ENCODE assay signal across 8 cellular contexts in genomic region chr11:65492637-65493366, GRCh38. TPM values are rescaled to one million over a fixed set of nuclear protein-coding genes. Genes with fewer than 3 reads are reported as not detected.
DNase-seq lines count a peak whose midpoint lies in the region; ATAC-seq and TF ChIP-seq lines count a peak whose summit lies in the region.

No MANE protein-coding gene starts in this region.

- no peaks in the 10 kb centered on the region for H3K27me3 ChIP-seq in heart right ventricle

- H3K27ac Mint-ChIP-seq in activated T-helper 17 cell treated with anti-CD3 and anti-CD28 coated beads, Interleukin-2, amount 50 U/mL, for 72 hours = peak overlapping the region; percentile 99

- peak overlapping the region; percentile 88 to 100 (median 99) for H3K27ac ChIP-seq in heart right ventricle

- peak overlapping the region; percentile 90 for H3K4me3 Mint-ChIP-seq in activated T-helper 17 cell treated with anti-CD3 and anti-CD28 coated beads, Interleukin-2, amount 50 U/mL, for 72 hours

- intact Hi-C loops in heart right ventricle (cut with DNase I) = loop anchor here in 1 of 10 donors (2.0 kb wide), 1 partner anchor 14 kb away; no protein-coding TSS in a partner anchor
- intact Hi-C loops in sciatic nerve (cut with DNase I) = no loop called here

- no peaks in the 10 kb centered on the region for H3K9me3 ChIP-seq in heart right ventricle

- H3K27me3 Mint-ChIP-seq in activated T-helper 17 cell treated with anti-CD3 and anti-CD28 coated beads, Interleukin-2, amount 50 U/mL, for 72 hours = no peaks in the 10 kb centered on the region

- 16 to 25% methylated on average over 6 of the region's 6 CpGs for WGBS in heart right ventricle, 2 donors

- H3K36me3 ChIP-seq in heart right ventricle = no peaks in the 10 kb centered on the region

- DNase-seq in activated CD4-positive, CD25-positive, alpha-beta regulatory T cell (lab: John Stamatoyannopoulos, UW) = no peak
- DNase-seq in KBM-7 (peak; percentile 79), heart right ventricle (peak; percentile 75 to 92), sciatic nerve (ENCODE audit: low spot score) (peak; percentile 91)

- no peaks in the 10 kb centered on the region for H3K9me3 Mint-ChIP-seq in activated T-helper 17 cell treated with anti-CD3 and anti-CD28 coated beads, Interleukin-2, amount 50 U/mL, for 72 hours

- peak overlapping the region in 6 of 10 donors; percentile 2 to 27 (median 9) for H3K4me3 ChIP-seq in heart right ventricle

- in situ Hi-C loops in KBM-7 (cut with MboI; ENCODE audit: low pct_unique_long_range_greater_than_20kb, low sequenced_read_pairs) = no loop called here

- peaks cover 21% of the 10 kb centered on the region for H3K4me1 Mint-ChIP-seq in activated T-helper 17 cell treated with anti-CD3 and anti-CD28 coated beads, Interleukin-2, amount 50 U/mL, for 72 hours

- peaks cover 79 to 94% (median 93%) of the 10 kb centered on the region in 9 donors for H3K4me1 ChIP-seq in heart right ventricle

- no peak for TF ChIP-seq CTCF in heart right ventricle (IDR thresholded peaks at IDR 0.05)

- peak; percentile 5 to 24 for ATAC-seq in activated CD4-positive, CD25-positive, alpha-beta regulatory T cell treated with anti-CD3 and anti-CD28 coated beads, Interleukin-2, amount 50 U/mL, for 24 hours
- peak; percentile 57 for ATAC-seq in activated T-helper 17 cell treated with anti-CD3 and anti-CD28 coated beads, Interleukin-2, amount 50 U/mL, for 72 hours (replicated peaks)
- peak in 6 of 8 donors; percentile 19 to 38 (median 30) for ATAC-seq in heart right ventricle
- peak; percentile 59 for ATAC-seq in sciatic nerve
- ATAC-seq in HG02981 (IDR thresholded peaks at IDR 0.05; ENCODE audit: unreplicated experiment) = no peak
- no peak for ATAC-seq in HG03521 (IDR thresholded peaks at IDR 0.05; ENCODE audit: unreplicated experiment)

- H3K36me3 Mint-ChIP-seq in activated T-helper 17 cell treated with anti-CD3 and anti-CD28 coated beads, Interleukin-2, amount 50 U/mL, for 72 hours (ENCODE audit: low read depth) = peaks cover 11% of the 10 kb centered on the region

RNA-seq across cellular contexts. Expression of gene MALAT1, which starts 6.0 kb away (rescaled TPM):
- over 10,000 TPM in 1 of 2 donors, 1,000 to 10,000 TPM in 1; 5,547 to 22,796 TPM for total RNA-seq in activated T-helper 17 cell treated with anti-CD3 and anti-CD28 coated beads, Interleukin-2, amount 50 U/mL, for 72 hours
- total RNA-seq in heart right ventricle (1,000 to 10,000 TPM; 4,742 to 8,462 (median 5,956) TPM), sciatic nerve (14,857 TPM)
- polyA plus RNA-seq in heart right ventricle = 1,000 to 10,000 TPM in 1 of 2 donors, 100 to 1,000 TPM in 1; 205 to 8,339 TPM

RNA-seq across cellular contexts. Expression of gene SCYL1, which starts 32.1 kb away (rescaled TPM):
- 10 to 100 TPM; 80.4 to 86.8 TPM for total RNA-seq in activated T-helper 17 cell treated with anti-CD3 and anti-CD28 coated beads, Interleukin-2, amount 50 U/mL, for 72 hours
- total RNA-seq in heart right ventricle = 10 to 100 TPM; 47.4 to 66.9 (median 55.6) TPM
- 100 to 1,000 TPM in 1 of 2 donors, 10 to 100 TPM in 1; 90.0 to 130 TPM for polyA plus RNA-seq in heart right ventricle
- 64.0 TPM for total RNA-seq in sciatic nerve

Comparison
In these comparisons a context has a peak if more than half of its experiments do, and no peak if none do; other contexts are left out.
1. ATAC-seq: peak in activated CD4-positive, CD25-positive, alpha-beta regulatory T cell treated with anti-CD3 and anti-CD28 coated beads, Interleukin-2, amount 50 U/mL, for 24 hours (2 of 2), activated T-helper 17 cell treated with anti-CD3 and anti-CD28 coated beads, Interleukin-2, amount 50 U/mL, for 72 hours (single experiment), heart right ventricle (6 of 8) and sciatic nerve (single experiment); none in HG02981 (single experiment) and HG03521 (single experiment).
2. DNase-seq: peak in KBM-7 (single experiment), heart right ventricle (2 of 2) and sciatic nerve (single experiment); none in activated CD4-positive, CD25-positive, alpha-beta regulatory T cell (0 of 4).